Comparison of ENCODE assay signal across 11 cellular contexts in the genomic region with DNA sequence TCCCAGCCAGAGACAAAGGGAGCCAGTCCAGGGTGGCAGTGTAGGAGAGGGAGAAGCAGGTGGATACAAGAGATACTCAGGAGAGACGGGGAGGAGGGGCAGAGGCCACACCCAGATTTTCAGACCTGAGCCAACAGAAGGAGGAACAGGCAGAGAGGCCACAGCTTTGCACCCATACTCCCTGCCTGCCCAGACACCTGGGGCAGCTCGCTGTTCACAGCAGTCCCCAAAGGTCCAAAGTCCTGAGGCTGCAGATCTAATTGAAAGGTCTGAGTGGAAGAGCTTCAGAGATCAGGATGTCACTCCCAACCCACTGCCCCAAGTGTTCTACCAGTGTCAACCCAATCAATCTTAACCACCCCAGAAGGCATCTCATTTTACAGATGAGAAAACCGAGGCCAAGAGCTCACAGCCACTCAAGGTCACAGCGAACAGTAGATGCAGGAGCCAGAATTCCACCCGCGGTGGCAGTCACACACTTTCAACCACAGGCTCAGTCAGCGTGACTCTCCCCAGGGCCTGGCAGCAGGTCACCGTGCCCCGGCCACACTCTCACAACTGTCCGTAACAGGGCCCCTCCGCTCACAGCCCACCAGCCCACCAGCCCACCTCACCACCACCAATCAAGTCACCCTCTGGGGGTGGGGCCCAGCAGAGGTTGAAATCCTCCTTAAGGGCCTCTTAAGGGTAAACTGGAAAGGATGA. TPM values are rescaled to one million over a fixed set of nuclear protein-coding genes. Genes with fewer than 3 reads are reported as not detected.
DNase-seq lines count a peak whose midpoint lies in the region; ATAC-seq, FAIRE-seq and TF ChIP-seq lines count a peak whose summit lies in the region.
"Had no signal": no experiment of that assay in that cellular context is flagged by ENCODE, and none has a peak within 500 bp of the region (broad histone marks: within the 10 kb centered on the region; RNA-seq: fewer than 3 reads in every experiment).

No MANE protein-coding gene starts in this region.

- no peaks in the 10 kb centered on the region for H3K27me3 Mint-ChIP-seq in activated naive CD8-positive, alpha-beta T cell treated with anti-CD3 and anti-CD28 coated beads, Interleukin-2, amount 10 ng/mL, durations not matched to agents 7 days and 5 days

- H3K36me3 ChIP-seq in mucosa of descending colon (ENCODE audit: low read depth): no peaks in the 10 kb centered on the region
- H3K36me3 ChIP-seq in tibial nerve: no peaks in the 10 kb centered on the region

- FAIRE-seq in GM12892 (lab: Jason Lieb, UNC): no peak

- no peaks in the 10 kb centered on the region for H3K36me3 Mint-ChIP-seq in activated naive CD8-positive, alpha-beta T cell treated with anti-CD3 and anti-CD28 coated beads, Interleukin-2, amount 10 ng/mL, durations not matched to agents 7 days and 5 days
- H3K36me3 Mint-ChIP-seq: CD8-positive, alpha-beta memory T cell had no signal

- ATAC-seq in activated naive CD8-positive, alpha-beta T cell treated with anti-CD3 and anti-CD28 coated beads, Interleukin-2, amount 10 ng/mL, durations not matched to agents 7 days and 5 days (ENCODE audit: low read depth): peak; percentile 17
- peak; percentile 78 for ATAC-seq in mucosa of descending colon
- no peak for ATAC-seq in GM21447 (IDR thresholded peaks at IDR 0.05; ENCODE audit: unreplicated experiment)

- peak overlapping the region in 3 of 4 donors; percentile 45 to 81 (median 77) for H3K27ac ChIP-seq in tibial nerve

- no peak for TF ChIP-seq EP300 in tibial nerve (IDR thresholded peaks at IDR 0.05)

- 71 to 91% methylated on average over 10 to 11 of the region's 11 CpGs for WGBS in tibial nerve, 2 donors

- no peaks in the 10 kb centered on the region for H3K9me3 ChIP-seq in mucosa of descending colon
- no peaks in the 10 kb centered on the region for H3K9me3 ChIP-seq in tibial nerve
- H3K9me3 ChIP-seq: SK-N-SH had no signal

- H3K27me3 ChIP-seq in tibial nerve: no peaks in the 10 kb centered on the region

- H3K27ac Mint-ChIP-seq in activated naive CD8-positive, alpha-beta T cell treated with anti-CD3 and anti-CD28 coated beads, Interleukin-2, amount 10 ng/mL, durations not matched to agents 7 days and 5 days: peak overlapping the region; percentile 59

- H3K4me1 ChIP-seq in mucosa of descending colon (ENCODE audit: low read depth): peaks cover 65% of the 10 kb centered on the region
- H3K4me1 ChIP-seq in tibial nerve: peaks cover 0 to 85% (median 33%) of the 10 kb centered on the region in 4 donors

- peaks cover 48% of the 10 kb centered on the region for H3K4me1 Mint-ChIP-seq in activated naive CD8-positive, alpha-beta T cell treated with anti-CD3 and anti-CD28 coated beads, Interleukin-2, amount 10 ng/mL, durations not matched to agents 7 days and 5 days

- DNase-seq in activated T-cell treated with anti-CD3 and anti-CD28 coated beads for 48 hours (ENCODE audit: low read depth) (peak; percentile 35), mucosa of descending colon (peak; percentile 82 to 86 (median 82)), tibial nerve (ENCODE audit: low spot score in 2 of 2) (no peak), AG08396 (ENCODE audit: low spot score) (no peak), GM12892 (ENCODE audit: insufficient read length) (no peak)
- DNase-seq in activated T-cell treated with anti-CD3 and anti-CD28 coated beads, Interleukin-2, amount 50 U/mL, for 1 hour: no peak
- no peak for DNase-seq in activated naive CD8-positive, alpha-beta T cell treated with anti-CD3 and anti-CD28 coated beads, Interleukin-2, amount 10 ng/mL, durations not matched to agents 7 days and 5 days
- DNase-seq: mesendoderm, SK-N-SH had no signal

- TF ChIP-seq POLR2A in tibial nerve (IDR thresholded peaks at IDR 0.05) (no peak), GM12892 (IDR thresholded peaks at IDR 0.05; ENCODE audit: low read depth, low read length) (no peak)

- intact Hi-C loops in mucosa of descending colon (cut with DNase I, micrococcal nuclease): no loop called here

- TF ChIP-seq CTCF in mucosa of descending colon (IDR thresholded peaks at IDR 0.05) (no peak), tibial nerve (IDR thresholded peaks at IDR 0.05) (no peak)

- H3K9me3 Mint-ChIP-seq in activated naive CD8-positive, alpha-beta T cell treated with anti-CD3 and anti-CD28 coated beads, Interleukin-2, amount 10 ng/mL, durations not matched to agents 7 days and 5 days: no peaks in the 10 kb centered on the region
- H3K9me3 Mint-ChIP-seq: CD8-positive, alpha-beta memory T cell had no signal

- POLR2A ChIA-PET in activated naive CD8-positive, alpha-beta T cell treated with anti-CD3 and anti-CD28 coated beads, Interleukin-2, amount 10 ng/mL, durations not matched to agents 7 days and 5 days (lab: Charles Lee): interaction anchor here (1.2 to 1.5 kb wide), 2 partner anchors 24 to 32 kb away, joined by 3 read pairs; no protein-coding TSS in a partner anchor

- H3K4me3 Mint-ChIP-seq in activated naive CD8-positive, alpha-beta T cell treated with anti-CD3 and anti-CD28 coated beads, Interleukin-2, amount 10 ng/mL, durations not matched to agents 7 days and 5 days: no peak overlapping the region

- H3K4me3 ChIP-seq in mucosa of descending colon (no peak overlapping the region), tibial nerve (no peak overlapping the region)

RNA-seq across cellular contexts. Expression of a gene that starts 33.4 kb away (rescaled TPM):
- 10 to 100 TPM; 63.8 to 71.5 TPM for total RNA-seq in activated naive CD8-positive, alpha-beta T cell treated with anti-CD3 and anti-CD28 coated beads, Interleukin-2, amount 10 ng/mL, durations not matched to agents 7 days and 5 days
- total RNA-seq in mucosa of descending colon (100 to 1,000 TPM in 2 of 3 donors, 10 to 100 TPM in 1; 93.7 to 607 (median 128) TPM), tibial nerve (100 to 1,000 TPM; 130 to 273 (median 152) TPM)
- polyA plus RNA-seq in GM12892 (2012; ENCODE audit: missing spikeins): 0.40 TPM

Comparison
In these comparisons a context has a peak if more than half of its experiments do, and no peak if none do; other contexts are left out.
1. DNase-seq: peak in activated T-cell treated with anti-CD3 and anti-CD28 coated beads for 48 hours (single experiment) and mucosa of descending colon (3 of 3); none in activated T-cell treated with anti-CD3 and anti-CD28 coated beads, Interleukin-2, amount 50 U/mL, for 1 hour (single experiment), activated naive CD8-positive, alpha-beta T cell treated with anti-CD3 and anti-CD28 coated beads, Interleukin-2, amount 10 ng/mL, durations not matched to agents 7 days and 5 days (single experiment), tibial nerve (0 of 2), AG08396 (single experiment) and GM12892 (single experiment).